ENCODE assay signal across 1 cellular context in genomic region chr20:40962733-40963504, GRCh38.
A peak's percentile ranks its signal among the peaks of the same experiment; 100 is the strongest.
TF ChIP-seq lines count a peak whose summit lies in the region.

No MANE protein-coding gene starts in this region.

TF ChIP-seq in HepG2, 621 proteins besides CTCF, POLR2A, EP300 and RAD21 (continued from another document and continues in another):
- TF ChIP-seq NONO (IDR thresholded peaks at IDR 0.05) (no peak), NONO (CRISPR knock-in tag; conservative IDR thresholded peaks at IDR 0.05) (peak; percentile 70; the same call in 1 of the 2 replicates), ZBTB20 (CRISPR knock-in tag; IDR thresholded peaks at IDR 0.05; ENCODE audit: borderline replicate concordance, low read depth) (no peak), GATAD1 (CRISPR knock-in tag; IDR thresholded peaks at IDR 0.05) (no peak), MYPOP (CRISPR knock-in tag; IDR thresholded peaks at IDR 0.05) (peak; percentile 34; the same call in 1 of the 2 replicates), SNAI1 (CRISPR knock-in tag; IDR thresholded peaks at IDR 0.05; ENCODE audit: borderline replicate concordance) (0 out of 2 replicates have a peak, but pooled peaks have one; percentile 27), KAT2B (IDR thresholded peaks at IDR 0.05; ENCODE audit: borderline replicate concordance, low read depth, low read length) (no peak), KDM2A (CRISPR knock-in tag; IDR thresholded peaks at IDR 0.05; ENCODE audit: borderline replicate concordance, low read depth) (peak; percentile 80), ZBTB1 (CRISPR knock-in tag; IDR thresholded peaks at IDR 0.05; ENCODE audit: borderline replicate concordance) (no peak), ZNF768 (CRISPR knock-in tag; IDR thresholded peaks at IDR 0.05) (peak; percentile 28; the same call in 1 of the 2 replicates), TBL1XR1 (IDR thresholded peaks at IDR 0.05; ENCODE audit: borderline replicate concordance, low read length, partially characterized antibody) (no peak), ZBTB3 (CRISPR knock-in tag; IDR thresholded peaks at IDR 0.05; ENCODE audit: borderline replicate concordance, low read depth) (no peak), PHF8 (CRISPR knock-in tag; IDR thresholded peaks at IDR 0.05) (peak; percentile 14; the same call in 1 of the 2 replicates), HNF1A (IDR thresholded peaks at IDR 0.05; ENCODE audit: low read depth) (no peak), HNF1A (CRISPR knock-in tag; IDR thresholded peaks at IDR 0.05; ENCODE audit: borderline replicate concordance) (0 out of 2 replicates have a peak, but pooled peaks have one; percentile 4), RBM39 (IDR thresholded peaks at IDR 0.05; ENCODE audit: low read depth, low read length, poor library complexity, severe bottlenecking) (peak; percentile 64), PITX1 (CRISPR knock-in tag; IDR thresholded peaks at IDR 0.05) (peak; percentile 78), SMARCC2 (IDR thresholded peaks at IDR 0.05) (no peak), PPARG (CRISPR knock-in tag; conservative IDR thresholded peaks at IDR 0.05) (peak; percentile 29; the same call in 1 of the 2 replicates), ZNF605 (CRISPR knock-in tag; IDR thresholded peaks at IDR 0.05) (peak; percentile 81; the same call in 1 of the 2 replicates), NRL (CRISPR knock-in tag; IDR thresholded peaks at IDR 0.05; ENCODE audit: borderline replicate concordance) (0 out of 2 replicates have a peak, but pooled peaks have one; percentile 15), ELF1 (CRISPR knock-in tag; IDR thresholded peaks at IDR 0.05) (peak; percentile 34), FUBP1 (CRISPR knock-in tag; IDR thresholded peaks at IDR 0.05; ENCODE audit: borderline replicate concordance) (no peak), CBX1 (IDR thresholded peaks at IDR 0.05; ENCODE audit: low read depth) (peak; percentile 44), ZNF263 (CRISPR knock-in tag; IDR thresholded peaks at IDR 0.05) (0 out of 2 replicates have a peak, but pooled peaks have one; percentile 15), ZNF550 (CRISPR knock-in tag; IDR thresholded peaks at IDR 0.05; ENCODE audit: borderline replicate concordance) (0 out of 2 replicates have a peak, but pooled peaks have one; percentile 30), ERF (CRISPR knock-in tag; IDR thresholded peaks at IDR 0.05) (peak; percentile 52; the same call in 1 of the 2 replicates), YY1 (IDR thresholded peaks at IDR 0.05; ENCODE audit: insufficient read depth, insufficient replicate concordance, low read depth, low read length) (peak; percentile 31), GATAD2A (CRISPR knock-in tag; IDR thresholded peaks at IDR 0.05) (peak; percentile 30; the same call in 1 of the 2 replicates), PREB (CRISPR knock-in tag; IDR thresholded peaks at IDR 0.05) (no peak), SMC3 (IDR thresholded peaks at IDR 0.05; ENCODE audit: low read length) (peak; percentile 85), PCBP1 (IDR thresholded peaks at IDR 0.05; ENCODE audit: borderline replicate concordance, low read depth, low read length) (no peak), ZNF33B (CRISPR knock-in tag; IDR thresholded peaks at IDR 0.05) (peak; percentile 39; the same call in 1 of the 2 replicates), ZKSCAN1 (IDR thresholded peaks at IDR 0.05; ENCODE audit: low read length) (no peak), SP2 (CRISPR knock-in tag; IDR thresholded peaks at IDR 0.05) (no peak), ZNF274 (CRISPR knock-in tag; IDR thresholded peaks at IDR 0.05) (no peak), ZNF552 (CRISPR knock-in tag; IDR thresholded peaks at IDR 0.05; ENCODE audit: borderline replicate concordance) (no peak), FOSL1 (CRISPR knock-in tag; IDR thresholded peaks at IDR 0.05; ENCODE audit: borderline replicate concordance) (no peak), MAZ (IDR thresholded peaks at IDR 0.05; ENCODE audit: borderline replicate concordance, low read depth, low read length) (no peak), MAZ (CRISPR knock-in tag; IDR thresholded peaks at IDR 0.05; ENCODE audit: low read depth) (peak; percentile 49; the same call in 1 of the 2 replicates), HDAC2 (CRISPR knock-in tag; IDR thresholded peaks at IDR 0.05) (no peak), ZNF501 (CRISPR knock-in tag; IDR thresholded peaks at IDR 0.05) (peak; percentile 44; the same call in 1 of the 2 replicates), MTA1 (CRISPR knock-in tag; IDR thresholded peaks at IDR 0.05; ENCODE audit: borderline replicate concordance) (no peak; the same call in 1 of the 2 replicates), ATF6 (CRISPR knock-in tag; conservative IDR thresholded peaks at IDR 0.05) (0 out of 2 replicates have a peak, but pooled peaks have one; percentile 37), ZMYM4 (CRISPR knock-in tag; IDR thresholded peaks at IDR 0.05) (0 out of 2 replicates have a peak, but pooled peaks have one; percentile 38), KLF9 (CRISPR knock-in tag; IDR thresholded peaks at IDR 0.05; ENCODE audit: low read depth) (no peak), ZNF280D (CRISPR knock-in tag; IDR thresholded peaks at IDR 0.05) (0 out of 2 replicates have a peak, but pooled peaks have one; percentile 64), KDM3A (CRISPR knock-in tag; IDR thresholded peaks at IDR 0.05; ENCODE audit: low read depth) (no peak), LCORL (IDR thresholded peaks at IDR 0.05) (no peak), LCORL (CRISPR knock-in tag; IDR thresholded peaks at IDR 0.05) (0 out of 2 replicates have a peak, but pooled peaks have one; percentile 46), ZFY (CRISPR knock-in tag; IDR thresholded peaks at IDR 0.05) (no peak), SP4 (CRISPR knock-in tag; IDR thresholded peaks at IDR 0.05) (0 out of 2 replicates have a peak, but pooled peaks have one; percentile 7), MBNL3 (CRISPR knock-in tag; conservative IDR thresholded peaks at IDR 0.05) (no peak), RXRB (CRISPR knock-in tag; IDR thresholded peaks at IDR 0.05; ENCODE audit: borderline replicate concordance) (peak; percentile 24), ZNF335 (CRISPR knock-in tag; IDR thresholded peaks at IDR 0.05) (no peak), PHF21A (CRISPR knock-in tag; IDR thresholded peaks at IDR 0.05) (0 out of 2 replicates have a peak, but pooled peaks have one; percentile 26), ZNF253 (CRISPR knock-in tag; IDR thresholded peaks at IDR 0.05; ENCODE audit: borderline replicate concordance) (no peak), ZSCAN31 (CRISPR knock-in tag; IDR thresholded peaks at IDR 0.05; ENCODE audit: low read depth) (0 out of 2 replicates have a peak, but pooled peaks have one; percentile 34), GMEB1 (CRISPR knock-in tag; IDR thresholded peaks at IDR 0.05; ENCODE audit: borderline replicate concordance) (no peak)
